ENCODE assay signal across 13 cellular contexts in genomic region chr16:12675852-12676251, GRCh38.
A peak's percentile ranks its signal among the peaks of the same experiment; 100 is the strongest.
DNase-seq lines count a peak whose midpoint lies in the region; ATAC-seq, FAIRE-seq and TF ChIP-seq lines count a peak whose summit lies in the region.
"Had no signal": no experiment of that assay in that cellular context is flagged by ENCODE, and none has a peak within 500 bp of the region (broad histone marks: within the 10 kb centered on the region; RNA-seq: fewer than 3 reads in every experiment).

No MANE protein-coding gene starts in this region.

- DNase-seq in GM12865 (ENCODE audit: low read depth) (peak; percentile 38), RCC 7860 (ENCODE audit: low spot score) (peak; percentile 73), choroid plexus epithelial cell (ENCODE audit: low read depth) (peak; percentile 77), skeletal muscle cell (ENCODE audit: low read depth) (peak; percentile 29), GM19238 (ENCODE audit: insufficient read length, low spot score) (no peak), islet precursor cell (no peak), NCI-H1092 (lab: John Stamatoyannopoulos, UW) (no peak)
- DNase-seq: activated CD4-positive, alpha-beta T cell treated with anti-CD3 and anti-CD28 coated beads, Interleukin-2, amount 50 U/mL, for 48 hours; KG1; NCI-H146; NCI-H774 had no signal

- H3K4me3 ChIP-seq in GM12865 (ENCODE audit: low read depth, low read length) (no peak overlapping the region), choroid plexus epithelial cell (ENCODE audit: low read depth, low read length) (no peak overlapping the region), skeletal muscle cell (ENCODE audit: low read depth, low read length) (no peak overlapping the region)
- H3K4me3 ChIP-seq: thoracic aorta had no signal

- FAIRE-seq in RCC 7860 (lab: Jason Lieb, UNC): no peak

- TF ChIP-seq CTCF in GM12865 (IDR thresholded peaks at IDR 0.05; ENCODE audit: insufficient read depth, low read depth, low read length, missing control alignments) (no peak), choroid plexus epithelial cell (conservative IDR thresholded peaks at IDR 0.05; ENCODE audit: low read depth, low read length) (no peak)

- ATAC-seq in HG03139 (IDR thresholded peaks at IDR 0.05; ENCODE audit: unreplicated experiment): no peak

Comparison
In these comparisons a context has a peak if more than half of its experiments do, and no peak if none do; other contexts are left out.
1. DNase-seq: peak in GM12865 (single experiment), RCC 7860 (single experiment), choroid plexus epithelial cell (single experiment) and skeletal muscle cell (single experiment); none in GM19238 (single experiment), islet precursor cell (single experiment) and NCI-H1092 (single experiment).